Comparison of ENCODE assay signal across 1 cellular context in genomic region chr14:77027538-77028383, GRCh38.
TF ChIP-seq lines count a peak whose summit lies in the region.

No MANE protein-coding gene starts in this region.

TF ChIP-seq in GM23338, 12 proteins besides CTCF, POLR2A, EP300 and RAD21 (continued from another document):
- TF ChIP-seq ZNF114 (CRISPR knock-in tag; IDR thresholded peaks at IDR 0.05): no peak
TF ChIP-seq in GM23338: peak in this region for 0.
